Comparison of ENCODE assay signal across 17 cellular contexts in genomic region chr1:20339811-20340457, GRCh38. TPM values are rescaled to one million over a fixed set of nuclear protein-coding genes. Genes with fewer than 3 reads are reported as not detected.
A peak's percentile ranks its signal among the peaks of the same experiment; 100 is the strongest.
DNase-seq lines count a peak whose midpoint lies in the region; ATAC-seq, FAIRE-seq and TF ChIP-seq lines count a peak whose summit lies in the region.
"Had no signal": no experiment of that assay in that cellular context is flagged by ENCODE, and none has a peak within 500 bp of the region (broad histone marks: within the 10 kb centered on the region; RNA-seq: fewer than 3 reads in every experiment).

No MANE protein-coding gene starts in this region.

- no peak for TF ChIP-seq CTCF in heart right ventricle (IDR thresholded peaks at IDR 0.05)
- no peak for TF ChIP-seq CTCF in H1 (IDR thresholded peaks at IDR 0.05; ENCODE audit: control extremely low read depth in 1 of 3, insufficient read depth in 1 of 3, low read depth in 1 of 3, low read length in 3 of 3)
- no peak for TF ChIP-seq CTCF in GM10266 (IDR thresholded peaks at IDR 0.05; ENCODE audit: control insufficient read depth, insufficient read depth, low read depth, missing control alignments)

- H2BK12ac ChIP-seq in H1 (ENCODE audit: low read depth, low read length), result 0 out of 2 replicates have a peak overlapping the region, but pooled peaks have one; percentile 9

- no peak for TF ChIP-seq EP300 in H1 (IDR thresholded peaks at IDR 0.05; ENCODE audit: borderline replicate concordance in 1 of 2, low read depth in 2 of 2, low read length in 2 of 2)

- H4K5ac ChIP-seq in H1 (ENCODE audit: insufficient read length, low read depth, low read length), result no peak overlapping the region

- no peak overlapping the region for H3K4me3 ChIP-seq in heart right ventricle
- H3K4me3 ChIP-seq in H1 (ENCODE audit: extremely low read depth in 1 of 4, insufficient read depth in 2 of 4, low read depth in 3 of 4, low read length in 4 of 4), result no peak overlapping the region

- H2BK120ac ChIP-seq in H1 (replicated peaks; ENCODE audit: low read depth, low read length), result no peak overlapping the region

- H3K9me3 ChIP-seq in heart right ventricle, result no peaks in the 10 kb centered on the region
- no peaks in the 10 kb centered on the region for H3K9me3 ChIP-seq in H1 (ENCODE audit: insufficient read depth in 2 of 2, low read depth in 1 of 2, low read length in 1 of 2)

- H2BK20ac ChIP-seq in H1 (ENCODE audit: low read length), result no peak overlapping the region

- H2AFZ ChIP-seq in H1 (ENCODE audit: low read length), result no peak overlapping the region

- H3K4me1 ChIP-seq in heart right ventricle, result peaks cover 0 to 6% (median 0%) of the 10 kb centered on the region in 9 donors
- peaks cover 2 to 18% (median 8%) of the 10 kb centered on the region in 4 experiments; a peak in 5 of 7 replicates for H3K4me1 ChIP-seq in H1 (replicated peaks in 1 of 4; ENCODE audit: control insufficient read depth in 3 of 4, insufficient read depth in 4 of 4, low read length in 3 of 4)

- DNase-seq in Right ventricle myocardium inferior (ENCODE audit: missing footprints) (peak; percentile 9), heart right ventricle (no peak), NCI-H2227 (lab: John Stamatoyannopoulos, UW; ENCODE audit: unreplicated experiment) (peak; percentile 93), H1 (ENCODE audit: low read depth in 1 of 2, low spot score in 2 of 2) (no peak), GM10266 (ENCODE audit: extremely low spot score) (no peak), NCI-H526 (lab: John Stamatoyannopoulos, UW) (no peak), GM19238 (ENCODE audit: insufficient read length, low spot score) (no peak)
- DNase-seq: activated CD4-positive, alpha-beta memory T cell treated with anti-CD3 and anti-CD28 coated beads for 36 hours; AML-193; amniotic stem cell; immature natural killer cell; mammary epithelial cell; NCI-H2029 treated with DMSO at 0.1 percent for 48 hours had no signal

- no peak for TF ChIP-seq RAD21 in H1 (IDR thresholded peaks at IDR 0.05 in 1 of 2, conservative IDR thresholded peaks at IDR 0.05 in 1 of 2; ENCODE audit: low read depth in 2 of 2, low read length in 2 of 2)

- ATAC-seq in Right ventricle myocardium inferior (no peak), heart right ventricle (no peak)
- ATAC-seq: sciatic nerve had no signal

- 64 to 66% methylated on average over 9 of the region's 9 CpGs for WGBS in heart right ventricle, 2 donors
- 70% methylated on average over 9 of the region's 9 CpGs; no CpG with 5 or more reads in 1 of the 2 experiments for WGBS in H1 (ENCODE audit: extremely low coverage in 1 of 2, insufficient coverage in 1 of 2, insufficient read length in 1 of 2, insufficient replicate concordance in 2 of 2, low coverage in 1 of 2, low lambda C conversion rate in 2 of 2, missing lambda C conversion rate in 1 of 2), 2 experiments

- H3K79me1 ChIP-seq in H1 (ENCODE audit: low read depth, low read length), result no peaks in the 10 kb centered on the region

- no peaks in the 10 kb centered on the region for H3K36me3 ChIP-seq in heart right ventricle
- H3K36me3 ChIP-seq in H1 (ENCODE audit: control insufficient read depth in 2 of 4, insufficient read depth in 4 of 4, low read length in 3 of 4), result no peaks in the 10 kb centered on the region

- H3K9ac ChIP-seq in H1 (replicated peaks in 1 of 4; ENCODE audit: extremely low read depth in 1 of 4, low read depth in 3 of 4, low read length in 3 of 4), result no peak overlapping the region

- H2AK5ac ChIP-seq in H1 (ENCODE audit: low read depth, low read length), result no peak overlapping the region

- H3K4me2 ChIP-seq in H1 (ENCODE audit: insufficient read depth in 1 of 2, low read depth in 2 of 2, low read length in 2 of 2), result no peak overlapping the region

- no peak overlapping the region for H3K4ac ChIP-seq in H1 (replicated peaks; ENCODE audit: insufficient read length, low read depth, low read length)

- no peaks in the 10 kb centered on the region for H4K20me1 ChIP-seq in H1 (replicated peaks in 1 of 2; ENCODE audit: control insufficient read depth in 1 of 2, insufficient read depth in 2 of 2, low read length in 2 of 2)

- FAIRE-seq in H1 (lab: Jason Lieb, UNC), result peak; percentile 45
- FAIRE-seq: D721Med, endothelial cell of umbilical vein had no signal

- H3K27ac ChIP-seq in heart right ventricle (no peak overlapping the region), H1 (ENCODE audit: low read depth, low read length) (no peak overlapping the region)

- H4K8ac ChIP-seq in H1 (ENCODE audit: extremely low read depth, insufficient read depth, low read length), result no peak overlapping the region

- H3K27me3 ChIP-seq in heart right ventricle (peaks cover 0 to 31% (median 28%) of the 10 kb centered on the region in 7 donors), H1 (replicated peaks in 1 of 4; ENCODE audit: control insufficient read depth in 3 of 4, extremely low read depth in 1 of 4, insufficient read depth in 3 of 4, low read length in 3 of 4) (peaks cover 6 to 10% (median 9%) of the 10 kb centered on the region in 4 experiments; a peak in 6 of 7 replicates)

- no peak for TF ChIP-seq POLR2A in H1 (IDR thresholded peaks at IDR 0.05; ENCODE audit: control extremely low read depth in 1 of 2, low read depth in 2 of 2, low read length in 2 of 2)

- no peak overlapping the region for H2BK5ac ChIP-seq in H1 (ENCODE audit: low read depth, low read length)

- no peak overlapping the region for H4K91ac ChIP-seq in H1 (replicated peaks; ENCODE audit: insufficient read length, low read length)

- no peak overlapping the region for H3K14ac ChIP-seq in H1 (ENCODE audit: insufficient read length)

- H3K23me2 ChIP-seq in H1 (ENCODE audit: low read depth, low read length), result peaks cover 9% of the 10 kb centered on the region; the same call in 1 of the 2 replicates

- intact Hi-C loops in Right ventricle myocardium inferior (cut with DNase I), result no loop called here
- intact Hi-C loops in heart right ventricle (cut with DNase I), result no loop called here

- no peak overlapping the region for H2BK15ac ChIP-seq in H1 (ENCODE audit: low read length)

- H3K56ac ChIP-seq in H1 (replicated peaks; ENCODE audit: insufficient read length, low read depth, low read length), result no peak overlapping the region

- H3K79me2 ChIP-seq in H1 (ENCODE audit: control insufficient read depth in 1 of 2, insufficient read depth in 2 of 2, low read length in 2 of 2), result no peaks in the 10 kb centered on the region

- CTCF ChIA-PET in H1 (lab: Charles Lee; ENCODE audit: partially characterized antibody), result interaction anchor here (0.6 to 2.8 kb wide), 8 partner anchors 9 to 658 kb away, joined by 3 to 8 read pairs (median 4); no protein-coding TSS in a partner anchor

- H3K18ac ChIP-seq in H1 (ENCODE audit: extremely low read depth, low read length), result no peak overlapping the region

- POLR2A ChIA-PET in H1 (lab: Charles Lee; ENCODE audit: partially characterized antibody), result interaction anchor here (0.7 kb wide), 1 partner anchor 78 kb away, joined by 3 read pairs; no protein-coding TSS in a partner anchor

- H3K23ac ChIP-seq in H1 (ENCODE audit: insufficient read length), result no peak overlapping the region

TF ChIP-seq in H1, 55 proteins besides CTCF, POLR2A, EP300 and RAD21:
- no peak for TF ChIP-seq GTF2F1 (IDR thresholded peaks at IDR 0.05; ENCODE audit: borderline replicate concordance, low read depth, low read length)
- TF ChIP-seq TCF12 (IDR thresholded peaks at IDR 0.05; ENCODE audit: low read depth, low read length), result no peak
- no peak for TF ChIP-seq CHD2 (IDR thresholded peaks at IDR 0.05; ENCODE audit: low read length)
- no peak for TF ChIP-seq YY1 (IDR thresholded peaks at IDR 0.05; ENCODE audit: low read depth, low read length)
- TF ChIP-seq CREB1 (IDR thresholded peaks at IDR 0.05), result 0 out of 2 replicates have a peak, but pooled peaks have one; percentile 26
- peak; percentile 84 for TF ChIP-seq RFX5 (IDR thresholded peaks at IDR 0.05; ENCODE audit: borderline replicate concordance, low read depth, low read length)

RNA-seq across cellular contexts. Expression of gene VWA5B1, which starts 49.3 kb away (rescaled TPM):
- total RNA-seq in Right ventricle myocardium inferior (not detected), heart right ventricle (1 to 10 TPM in 1 of 10 donors, under 1 TPM in 1, not detected in 8; 0.18 to 1.2 TPM)
- polyA plus RNA-seq in heart right ventricle (under 1 TPM in 1 of 2 donors, not detected in 1; 0.03 TPM), H1 (2011; rRNA removed) (0.54 and 1.3 TPM in 2 replicates)
- total RNA-seq in H1 (2021; fragmentation: NEBNext Ultra II Directional; extraction: Animal tissue kit (Norgen Biotek cat#: 25700)), result 0.78 and 2.3 TPM in 2 replicates
- 0.97 TPM for polyA plus RNA-seq in H1 (2011; cell fraction: cytosol; rRNA removed)
- 7.3 TPM for polyA plus RNA-seq in H1 (2011; cell fraction: nucleus; rRNA removed)
- polyA plus RNA-seq in H1 (2012, experiment 1 of 2), result 0.64 to 1.0 TPM (median 0.72 TPM) in 4 replicates
- 0.22 TPM for polyA plus RNA-seq in H1 (2012, experiment 2 of 2)
- 0.34 TPM for polyA plus RNA-seq in H1 (2013, experiment 1 of 2)
- polyA plus RNA-seq in H1 (2013, experiment 2 of 2), result 0.33 TPM
- polyA minus RNA-seq in H1 (2011; rRNA and poly(A)+ RNA removed), result 1.2 and 1.7 TPM in 2 replicates
- 0.88 TPM for polyA minus RNA-seq in H1 (2011; cell fraction: cytosol; rRNA and poly(A)+ RNA removed)
- 2.9 TPM for polyA minus RNA-seq in H1 (2011; cell fraction: nucleus; rRNA and poly(A)+ RNA removed)
- total RNA-seq: activated CD4-positive, alpha-beta memory T cell treated with anti-CD3 and anti-CD28 coated beads for 36 hours; chondrocyte; endothelial cell of umbilical vein; mammary epithelial cell; sciatic nerve had no signal
- polyA plus RNA-seq: endothelial cell of umbilical vein, immature natural killer cell, mammary epithelial cell had no signal

Comparison
In these comparisons a context has a peak if more than half of its experiments do, and no peak if none do; other contexts are left out.
1. DNase-seq: peak in Right ventricle myocardium inferior (single experiment) and NCI-H2227 (single experiment); none in heart right ventricle (0 of 2), H1 (0 of 2), GM10266 (single experiment), NCI-H526 (0 of 2) and GM19238 (single experiment).